ENCODE assay signal across 1 cellular context in the genomic region with DNA sequence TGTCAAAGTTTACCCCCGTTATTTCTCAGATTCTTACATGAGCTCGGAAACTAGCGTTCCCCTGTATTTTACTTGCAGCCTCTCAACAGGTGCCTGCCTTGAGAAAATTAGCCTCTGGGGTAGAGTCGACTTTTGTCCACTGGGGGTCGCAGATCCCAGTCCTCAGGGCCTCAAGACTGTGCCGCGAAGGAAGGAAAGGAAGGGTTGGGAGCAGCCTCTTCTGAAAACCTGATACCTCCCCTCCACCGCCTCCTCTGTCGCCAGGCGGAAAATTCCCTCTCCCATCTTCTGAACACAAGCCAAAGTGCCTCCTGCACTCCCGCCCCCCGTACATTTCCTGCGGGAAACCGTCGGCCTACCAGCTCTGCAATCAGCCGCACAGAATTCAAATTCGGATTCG.
TF ChIP-seq lines count a peak whose summit lies in the region.

No MANE protein-coding gene starts in this region.

TF ChIP-seq in GM23338, 12 proteins besides CTCF, POLR2A, EP300 and RAD21 (continued from another document):
- TF ChIP-seq ZNF462 (CRISPR knock-in tag; IDR thresholded peaks at IDR 0.05) (no peak), EZH2 (IDR thresholded peaks at IDR 0.05; ENCODE audit: low read depth, unreplicated experiment) (no peak), POLR2AphosphoS5 (IDR thresholded peaks at IDR 0.05; ENCODE audit: low read depth) (no peak), CREB1 (CRISPR knock-in tag; IDR thresholded peaks at IDR 0.05; ENCODE audit: low read depth) (no peak), STAT1 (IDR thresholded peaks at IDR 0.05; ENCODE audit: unreplicated experiment) (no peak), ZNF331 (CRISPR knock-in tag; IDR thresholded peaks at IDR 0.05; ENCODE audit: low read depth) (no peak)
